ENCODE assay signal across 8 cellular contexts in genomic region chr21:39867198-39867650, GRCh38. TPM values are rescaled to one million over a fixed set of nuclear protein-coding genes. Genes with fewer than 3 reads are reported as not detected.
DNase-seq lines count a peak whose midpoint lies in the region; ATAC-seq and TF ChIP-seq lines count a peak whose summit lies in the region.

Gene PCP4, plus strand, starts transcription at chr21:39867438. Its CDS starts 64 bp downstream, at chr21:39867502.

- TF ChIP-seq CTCF in astrocyte of the cerebellum (IDR thresholded peaks at IDR 0.05; ENCODE audit: low read depth, low read length, missing control alignments), result peak; percentile 96

- no peak within 1 kb of the TSS for H3K4me3 ChIP-seq in astrocyte of the cerebellum (ENCODE audit: low read depth, low read length)

- peak; percentile 50 for ATAC-seq in HG03442 (IDR thresholded peaks at IDR 0.05; ENCODE audit: unreplicated experiment)
- no peak for ATAC-seq in HG03196 (IDR thresholded peaks at IDR 0.05; ENCODE audit: unreplicated experiment)

- peak; percentile 40 for DNase-seq in Caki2 (ENCODE audit: low read depth)
- peak; percentile 91 for DNase-seq in NCI-H82 (lab: John Stamatoyannopoulos, UW)
- DNase-seq in astrocyte of the cerebellum (ENCODE audit: low read depth), result no peak
- DNase-seq in iPS-NIHi7 (ENCODE audit: extremely low spot score), result peak; percentile 93
- peak; percentile 2 to 35 (median 20) for DNase-seq in stimulated activated CD4-positive, alpha-beta T cell treated with anti-CD3 and anti-CD28 coated beads, Interleukin-12 subunit alpha, Interleukin-12 subunit beta, amount 100 ng/mL, for 48 hours (ENCODE audit: low read depth in 2 of 3, low spot score in 1 of 3)
- DNase-seq in NCI-H226, result no peak

- in situ Hi-C loops in Caki2 (cut with HindIII; ENCODE audit: low pct_unique_long_range_greater_than_20kb, low sequenced_read_pairs) (no loop called here), astrocyte of the cerebellum (cut with HindIII; ENCODE audit: low sequenced_read_pairs) (no loop called here)

RNA-seq across cellular contexts. Expression of gene PCP4, which starts in this region (rescaled TPM):
- total RNA-seq in Caki2 (2014; rRNA removed; shearing (Covaris generic); ENCODE audit: low replicate concordance), result not detected in 2 replicates

Comparison
In these comparisons a context has a peak if more than half of its experiments do, and no peak if none do; other contexts are left out.
1. Peak in DNase-seq in Caki2; RNA of the gene not detected or under 1 TPM.
2. DNase-seq: peak in NCI-H82 (single experiment), iPS-NIHi7 (single experiment) and stimulated activated CD4-positive, alpha-beta T cell treated with anti-CD3 and anti-CD28 coated beads, Interleukin-12 subunit alpha, Interleukin-12 subunit beta, amount 100 ng/mL, for 48 hours (3 of 3); none in astrocyte of the cerebellum (single experiment) and NCI-H226 (single experiment).